Comparison of ENCODE assay signal across 1 cellular context in the genomic region with DNA sequence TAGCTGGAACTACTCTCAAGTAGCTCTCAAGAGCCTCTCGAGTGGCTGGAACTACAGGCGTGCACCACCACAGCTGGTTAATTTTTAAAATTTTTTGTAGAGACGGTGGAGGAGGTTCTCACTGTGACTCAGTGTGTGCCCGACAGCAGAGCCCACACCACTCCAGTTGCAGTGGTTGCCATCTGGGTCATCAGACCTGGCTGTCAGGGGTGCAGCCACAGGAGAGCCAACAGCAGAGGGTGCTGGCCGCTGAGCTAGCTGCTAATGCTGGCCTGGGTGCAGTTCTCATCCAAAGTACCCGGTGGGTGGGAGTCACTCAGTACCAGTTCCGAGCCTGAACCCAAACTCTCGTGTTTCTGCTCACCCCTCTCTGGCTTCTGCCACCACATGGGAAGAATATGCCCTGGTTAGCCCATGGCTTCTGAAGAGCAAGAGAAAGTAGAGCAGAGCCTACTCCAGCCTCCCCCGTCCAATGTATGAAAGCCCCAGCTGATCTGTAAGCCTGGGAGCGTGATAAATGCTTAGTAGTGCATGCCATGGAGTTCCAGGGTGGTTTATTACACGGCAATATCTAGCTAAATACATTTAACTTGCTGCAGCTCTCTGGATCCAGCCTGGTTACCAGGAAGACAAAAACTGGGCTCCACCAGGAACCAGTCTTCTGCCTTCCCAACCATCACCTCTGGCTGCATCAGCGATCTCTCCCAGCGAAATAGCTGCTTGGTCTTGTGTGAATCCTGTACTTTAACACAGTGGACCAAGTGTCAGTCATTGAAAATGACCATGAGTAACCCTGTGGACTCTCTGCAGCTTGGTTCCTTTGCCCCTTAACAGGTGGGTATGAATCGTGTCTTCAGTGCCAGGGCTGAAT.
TF ChIP-seq lines count a peak whose summit lies in the region.

No MANE protein-coding gene starts in this region.

TF ChIP-seq in K562, 482 proteins besides CTCF, POLR2A, EP300 and RAD21 (continued from another document):
- TF ChIP-seq HNRNPUL1 (IDR thresholded peaks at IDR 0.05; ENCODE audit: low read length): no peak
- no peak for TF ChIP-seq ZNF561 (CRISPR knock-in tag; conservative IDR thresholded peaks at IDR 0.05)
- TF ChIP-seq TFAM (CRISPR knock-in tag; conservative IDR thresholded peaks at IDR 0.05): no peak
- no peak for TF ChIP-seq PHB2 (IDR thresholded peaks at IDR 0.05; ENCODE audit: low read depth)
- TF ChIP-seq NRF1 (conservative IDR thresholded peaks at IDR 0.05 in 1 of 2, IDR thresholded peaks at IDR 0.05 in 1 of 2): no peak
- TF ChIP-seq, protein P1, sequence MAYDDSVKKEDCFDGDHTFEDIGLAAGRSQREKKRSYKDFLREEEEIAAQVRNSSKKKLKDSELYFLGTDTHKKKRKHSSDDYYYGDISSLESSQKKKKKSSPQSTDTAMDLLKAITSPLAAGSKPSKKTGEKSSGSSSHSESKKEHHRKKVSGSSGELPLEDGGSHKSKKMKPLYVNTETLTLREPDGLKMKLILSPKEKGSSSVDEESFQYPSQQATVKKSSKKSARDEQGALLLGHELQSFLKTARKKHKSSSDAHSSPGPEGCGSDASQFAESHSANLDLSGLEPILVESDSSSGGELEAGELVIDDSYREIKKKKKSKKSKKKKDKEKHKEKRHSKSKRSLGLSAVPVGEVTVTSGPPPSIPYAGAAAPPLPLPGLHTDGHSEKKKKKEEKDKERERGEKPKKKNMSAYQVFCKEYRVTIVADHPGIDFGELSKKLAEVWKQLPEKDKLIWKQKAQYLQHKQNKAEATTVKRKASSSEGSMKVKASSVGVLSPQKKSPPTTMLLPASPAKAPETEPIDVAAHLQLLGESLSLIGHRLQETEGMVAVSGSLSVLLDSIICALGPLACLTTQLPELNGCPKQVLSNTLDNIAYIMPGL (CRISPR knock-in tag; IDR thresholded peaks at IDR 0.05): no peak
